ENCODE assay signal across 8 cellular contexts in genomic region chr17:21252289-21252874, GRCh38. TPM values are rescaled to one million over a fixed set of nuclear protein-coding genes. Genes with fewer than 3 reads are reported as not detected.
DNase-seq lines count a peak whose midpoint lies in the region; TF ChIP-seq lines count a peak whose summit lies in the region.

No MANE protein-coding gene starts in this region.

- no peak overlapping the region for H3K27ac ChIP-seq in SJCRH30

- no peak for TF ChIP-seq CTCF in foreskin fibroblast (IDR thresholded peaks at IDR 0.05; ENCODE audit: low read depth, low read length)

- H3K4me3 ChIP-seq in H7 (ENCODE audit: insufficient read depth, low read depth, low read length), result peak overlapping the region; percentile 62
- peak overlapping the region; percentile 54 for H3K4me3 ChIP-seq in SJCRH30
- peak overlapping the region; percentile 63 to 70 for H3K4me3 ChIP-seq in foreskin fibroblast (ENCODE audit: low read depth in 1 of 2, low read length in 2 of 2)
- peak overlapping the region; percentile 79 for H3K4me3 ChIP-seq in skeletal muscle satellite cell (ENCODE audit: low read length)

- DNase-seq in H7 (no peak), SJCRH30 (peak in 1 of 2 experiments; percentile 62), foreskin fibroblast (no peak), GOT3 (lab: John Stamatoyannopoulos, UW) (no peak), COLO829 (ENCODE audit: low spot score) (no peak), mesenteric fat pad (ENCODE audit: low spot score) (no peak), T1000 (lab: John Stamatoyannopoulos, UW) (no peak)

- peaks cover 11% of the 10 kb centered on the region; the same call in 1 of the 2 replicates for H3K4me1 ChIP-seq in SJCRH30
- peaks cover 16% of the 10 kb centered on the region for H3K4me1 ChIP-seq in skeletal muscle satellite cell (ENCODE audit: control insufficient read depth, insufficient read depth, low read length)

- H3K4me2 ChIP-seq in skeletal muscle satellite cell (ENCODE audit: low read length), result peak overlapping the region; percentile 92

- peaks cover 1% of the 10 kb centered on the region; the same call in 1 of the 2 replicates for H3K27me3 ChIP-seq in H7 (ENCODE audit: control insufficient read depth, insufficient read depth, low read length)
- peaks cover 14% of the 10 kb centered on the region for H3K27me3 ChIP-seq in SJCRH30
- H3K27me3 ChIP-seq in skeletal muscle satellite cell (ENCODE audit: control insufficient read depth, insufficient read depth, low read length), result no peaks in the 10 kb centered on the region

- no peaks in the 10 kb centered on the region for H3K9me3 ChIP-seq in SJCRH30 (replicated peaks)
- no peaks in the 10 kb centered on the region for H3K9me3 ChIP-seq in skeletal muscle satellite cell (replicated peaks; ENCODE audit: low read length)

- peak overlapping the region; percentile 42 for H3K9ac ChIP-seq in skeletal muscle satellite cell (ENCODE audit: low read depth, low read length)

- no peaks in the 10 kb centered on the region; the same call in 1 of the 2 replicates for H3K36me3 ChIP-seq in H7 (replicated peaks; ENCODE audit: control insufficient read depth, insufficient read depth, low read length)
- no peaks in the 10 kb centered on the region for H3K36me3 ChIP-seq in SJCRH30
- H3K36me3 ChIP-seq in skeletal muscle satellite cell (ENCODE audit: insufficient read depth, low read length), result no peaks in the 10 kb centered on the region

RNA-seq across cellular contexts. Expression of gene NATD1, which starts 0.8 kb away (rescaled TPM):
- 12.3 and 12.9 TPM in 2 replicates for total RNA-seq in H7 (2014; rRNA removed; shearing (Covaris generic))
- total RNA-seq in SJCRH30 (2014; rRNA removed; shearing (Covaris generic)), result 5.1 and 5.4 TPM in 2 replicates
- total RNA-seq in skeletal muscle satellite cell (2012; rRNA removed), result 1.3 and 1.5 TPM in 2 replicates
- 17.4 TPM for total RNA-seq in mesenteric fat pad

RNA-seq across cellular contexts. Expression of gene MAP2K3, which starts 32.1 kb away (rescaled TPM):
- 26.1 and 27.5 TPM in 2 replicates for total RNA-seq in H7 (2014; rRNA removed; shearing (Covaris generic))
- 19.4 and 20.4 TPM in 2 replicates for total RNA-seq in SJCRH30 (2014; rRNA removed; shearing (Covaris generic))
- 27.9 and 29.3 TPM in 2 replicates for total RNA-seq in skeletal muscle satellite cell (2012; rRNA removed)
- total RNA-seq in mesenteric fat pad, result 103 TPM

RNA-seq across cellular contexts. Expression of gene TMEM11, which starts 38.4 kb away (rescaled TPM):
- 24.2 and 26.1 TPM in 2 replicates for total RNA-seq in H7 (2014; rRNA removed; shearing (Covaris generic))
- total RNA-seq in SJCRH30 (2014; rRNA removed; shearing (Covaris generic)), result 86.1 and 88.9 TPM in 2 replicates
- 17.7 and 19.7 TPM in 2 replicates for total RNA-seq in skeletal muscle satellite cell (2012; rRNA removed)
- 37.9 TPM for total RNA-seq in mesenteric fat pad
